In the genomic region with DNA sequence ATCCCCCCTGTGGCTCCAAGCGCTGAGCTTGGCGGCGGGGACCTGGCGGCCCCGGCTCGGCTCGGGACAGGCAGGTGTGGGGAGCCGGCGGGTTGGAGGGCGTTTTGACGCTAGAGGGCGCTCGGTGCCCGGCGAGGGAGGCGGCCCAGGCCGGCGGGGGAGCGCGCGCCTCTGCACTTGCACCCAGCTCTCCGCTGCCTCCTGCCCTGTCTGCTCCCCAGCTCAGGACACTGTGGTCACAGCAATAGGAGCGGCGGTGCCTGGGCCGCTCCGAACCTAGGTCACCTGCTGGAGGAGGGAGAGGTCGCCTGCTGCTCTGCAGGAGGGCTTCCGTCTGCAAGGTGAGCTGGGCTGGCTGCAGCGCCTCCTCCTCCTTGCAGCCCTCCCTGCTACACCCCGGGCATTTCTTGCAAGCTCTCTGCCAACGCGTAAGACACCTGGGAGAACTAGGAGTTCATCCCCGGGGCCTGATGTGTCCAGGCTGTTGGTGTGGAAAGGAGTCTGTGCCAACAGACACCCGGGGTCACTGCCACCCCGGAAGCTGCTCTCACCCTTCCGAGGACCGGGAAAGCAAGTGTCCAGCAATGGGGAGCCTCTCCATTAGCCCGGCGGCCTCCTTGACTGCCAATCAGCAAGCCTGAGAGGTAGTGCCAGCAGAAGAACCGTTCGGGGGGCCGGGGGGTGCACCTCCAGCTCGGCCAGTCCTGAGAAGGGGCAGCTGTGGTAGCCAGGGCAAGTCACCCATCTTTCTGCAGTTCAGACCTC, we compare ENCODE assay signal across 1 cellular context.
A peak's percentile ranks its signal among the peaks of the same experiment; 100 is the strongest.
TF ChIP-seq lines count a peak whose summit lies in the region.

No MANE protein-coding gene starts in this region.

TF ChIP-seq in WTC11, 78 proteins besides CTCF, POLR2A, EP300 and RAD21 (continued from another document and continues in another):
- TF ChIP-seq, protein P1, sequence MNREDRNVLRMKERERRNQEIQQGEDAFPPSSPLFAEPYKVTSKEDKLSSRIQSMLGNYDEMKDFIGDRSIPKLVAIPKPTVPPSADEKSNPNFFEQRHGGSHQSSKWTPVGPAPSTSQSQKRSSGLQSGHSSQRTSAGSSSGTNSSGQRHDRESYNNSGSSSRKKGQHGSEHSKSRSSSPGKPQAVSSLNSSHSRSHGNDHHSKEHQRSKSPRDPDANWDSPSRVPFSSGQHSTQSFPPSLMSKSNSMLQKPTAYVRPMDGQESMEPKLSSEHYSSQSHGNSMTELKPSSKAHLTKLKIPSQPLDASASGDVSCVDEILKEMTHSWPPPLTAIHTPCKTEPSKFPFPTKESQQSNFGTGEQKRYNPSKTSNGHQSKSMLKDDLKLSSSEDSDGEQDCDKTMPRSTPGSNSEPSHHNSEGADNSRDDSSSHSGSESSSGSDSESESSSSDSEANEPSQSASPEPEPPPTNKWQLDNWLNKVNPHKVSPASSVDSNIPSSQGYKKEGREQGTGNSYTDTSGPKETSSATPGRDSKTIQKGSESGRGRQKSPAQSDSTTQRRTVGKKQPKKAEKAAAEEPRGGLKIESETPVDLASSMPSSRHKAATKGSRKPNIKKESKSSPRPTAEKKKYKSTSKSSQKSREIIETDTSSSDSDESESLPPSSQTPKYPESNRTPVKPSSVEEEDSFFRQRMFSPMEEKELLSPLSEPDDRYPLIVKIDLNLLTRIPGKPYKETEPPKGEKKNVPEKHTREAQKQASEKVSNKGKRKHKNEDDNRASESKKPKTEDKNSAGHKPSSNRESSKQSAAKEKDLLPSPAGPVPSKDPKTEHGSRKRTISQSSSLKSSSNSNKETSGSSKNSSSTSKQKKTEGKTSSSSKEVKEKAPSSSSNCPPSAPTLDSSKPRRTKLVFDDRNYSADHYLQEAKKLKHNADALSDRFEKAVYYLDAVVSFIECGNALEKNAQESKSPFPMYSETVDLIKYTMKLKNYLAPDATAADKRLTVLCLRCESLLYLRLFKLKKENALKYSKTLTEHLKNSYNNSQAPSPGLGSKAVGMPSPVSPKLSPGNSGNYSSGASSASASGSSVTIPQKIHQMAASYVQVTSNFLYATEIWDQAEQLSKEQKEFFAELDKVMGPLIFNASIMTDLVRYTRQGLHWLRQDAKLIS (CRISPR knock-in tag; IDR thresholded peaks at IDR 0.05; ENCODE audit: borderline replicate concordance) = no peak
- TF ChIP-seq RELA (CRISPR knock-in tag; IDR thresholded peaks at IDR 0.05; ENCODE audit: borderline replicate concordance) (0 out of 2 replicates have a peak, but pooled peaks have one; percentile 55), FOXJ3 (CRISPR knock-in tag; IDR thresholded peaks at IDR 0.05; ENCODE audit: borderline replicate concordance) (no peak), NR1H2 (CRISPR knock-in tag; IDR thresholded peaks at IDR 0.05) (no peak), RORB (CRISPR knock-in tag; IDR thresholded peaks at IDR 0.05) (no peak), OVOL2 (CRISPR knock-in tag; IDR thresholded peaks at IDR 0.05; ENCODE audit: borderline replicate concordance) (no peak), TP53 (CRISPR knock-in tag; IDR thresholded peaks at IDR 0.05) (0 out of 2 replicates have a peak, but pooled peaks have one; percentile 16), EMX1 (CRISPR knock-in tag; IDR thresholded peaks at IDR 0.05) (no peak), MLX (CRISPR knock-in tag; IDR thresholded peaks at IDR 0.05) (no peak), IRF2 (CRISPR knock-in tag; IDR thresholded peaks at IDR 0.05; ENCODE audit: borderline replicate concordance, low read depth) (no peak), CREM (CRISPR knock-in tag; IDR thresholded peaks at IDR 0.05) (no peak), MAX (CRISPR knock-in tag; IDR thresholded peaks at IDR 0.05) (0 out of 2 replicates have a peak, but pooled peaks have one; percentile 53), NFATC4 (CRISPR knock-in tag; IDR thresholded peaks at IDR 0.05) (no peak), ZNF219 (CRISPR knock-in tag; IDR thresholded peaks at IDR 0.05; ENCODE audit: borderline replicate concordance) (no peak), SP1 (CRISPR knock-in tag; conservative IDR thresholded peaks at IDR 0.05) (peak; percentile 63), ZNF512 (CRISPR knock-in tag; IDR thresholded peaks at IDR 0.05; ENCODE audit: borderline replicate concordance) (no peak), FOXP1 (CRISPR knock-in tag; IDR thresholded peaks at IDR 0.05; ENCODE audit: borderline replicate concordance) (peak; percentile 39; the same call in 1 of the 2 replicates), ZBTB21 (CRISPR knock-in tag; IDR thresholded peaks at IDR 0.05; ENCODE audit: borderline replicate concordance) (peak; percentile 58; the same call in 1 of the 2 replicates), CBFB (CRISPR knock-in tag; IDR thresholded peaks at IDR 0.05; ENCODE audit: low read depth) (0 out of 2 replicates have a peak, but pooled peaks have one; percentile 42), SMAD4 (CRISPR knock-in tag; IDR thresholded peaks at IDR 0.05) (no peak), ZNF121 (CRISPR knock-in tag; IDR thresholded peaks at IDR 0.05) (no peak), FOXK1 (CRISPR knock-in tag; IDR thresholded peaks at IDR 0.05) (no peak), MXD4 (CRISPR knock-in tag; IDR thresholded peaks at IDR 0.05; ENCODE audit: borderline replicate concordance) (no peak)
- TF ChIP-seq, protein P2, sequence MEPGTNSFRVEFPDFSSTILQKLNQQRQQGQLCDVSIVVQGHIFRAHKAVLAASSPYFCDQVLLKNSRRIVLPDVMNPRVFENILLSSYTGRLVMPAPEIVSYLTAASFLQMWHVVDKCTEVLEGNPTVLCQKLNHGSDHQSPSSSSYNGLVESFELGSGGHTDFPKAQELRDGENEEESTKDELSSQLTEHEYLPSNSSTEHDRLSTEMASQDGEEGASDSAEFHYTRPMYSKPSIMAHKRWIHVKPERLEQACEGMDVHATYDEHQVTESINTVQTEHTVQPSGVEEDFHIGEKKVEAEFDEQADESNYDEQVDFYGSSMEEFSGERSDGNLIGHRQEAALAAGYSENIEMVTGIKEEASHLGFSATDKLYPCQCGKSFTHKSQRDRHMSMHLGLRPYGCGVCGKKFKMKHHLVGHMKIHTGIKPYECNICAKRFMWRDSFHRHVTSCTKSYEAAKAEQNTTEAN (CRISPR knock-in tag; IDR thresholded peaks at IDR 0.05) = no peak
- TF ChIP-seq, protein P3, sequence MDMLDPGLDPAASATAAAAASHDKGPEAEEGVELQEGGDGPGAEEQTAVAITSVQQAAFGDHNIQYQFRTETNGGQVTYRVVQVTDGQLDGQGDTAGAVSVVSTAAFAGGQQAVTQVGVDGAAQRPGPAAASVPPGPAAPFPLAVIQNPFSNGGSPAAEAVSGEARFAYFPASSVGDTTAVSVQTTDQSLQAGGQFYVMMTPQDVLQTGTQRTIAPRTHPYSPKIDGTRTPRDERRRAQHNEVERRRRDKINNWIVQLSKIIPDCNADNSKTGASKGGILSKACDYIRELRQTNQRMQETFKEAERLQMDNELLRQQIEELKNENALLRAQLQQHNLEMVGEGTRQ (CRISPR knock-in tag; IDR thresholded peaks at IDR 0.05) = peak; percentile 38; the same call in 1 of the 2 replicates
- TF ChIP-seq, protein P4, sequence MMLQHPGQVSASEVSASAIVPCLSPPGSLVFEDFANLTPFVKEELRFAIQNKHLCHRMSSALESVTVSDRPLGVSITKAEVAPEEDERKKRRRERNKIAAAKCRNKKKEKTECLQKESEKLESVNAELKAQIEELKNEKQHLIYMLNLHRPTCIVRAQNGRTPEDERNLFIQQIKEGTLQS (CRISPR knock-in tag; conservative IDR thresholded peaks at IDR 0.05) = no peak
- TF ChIP-seq, protein P5, sequence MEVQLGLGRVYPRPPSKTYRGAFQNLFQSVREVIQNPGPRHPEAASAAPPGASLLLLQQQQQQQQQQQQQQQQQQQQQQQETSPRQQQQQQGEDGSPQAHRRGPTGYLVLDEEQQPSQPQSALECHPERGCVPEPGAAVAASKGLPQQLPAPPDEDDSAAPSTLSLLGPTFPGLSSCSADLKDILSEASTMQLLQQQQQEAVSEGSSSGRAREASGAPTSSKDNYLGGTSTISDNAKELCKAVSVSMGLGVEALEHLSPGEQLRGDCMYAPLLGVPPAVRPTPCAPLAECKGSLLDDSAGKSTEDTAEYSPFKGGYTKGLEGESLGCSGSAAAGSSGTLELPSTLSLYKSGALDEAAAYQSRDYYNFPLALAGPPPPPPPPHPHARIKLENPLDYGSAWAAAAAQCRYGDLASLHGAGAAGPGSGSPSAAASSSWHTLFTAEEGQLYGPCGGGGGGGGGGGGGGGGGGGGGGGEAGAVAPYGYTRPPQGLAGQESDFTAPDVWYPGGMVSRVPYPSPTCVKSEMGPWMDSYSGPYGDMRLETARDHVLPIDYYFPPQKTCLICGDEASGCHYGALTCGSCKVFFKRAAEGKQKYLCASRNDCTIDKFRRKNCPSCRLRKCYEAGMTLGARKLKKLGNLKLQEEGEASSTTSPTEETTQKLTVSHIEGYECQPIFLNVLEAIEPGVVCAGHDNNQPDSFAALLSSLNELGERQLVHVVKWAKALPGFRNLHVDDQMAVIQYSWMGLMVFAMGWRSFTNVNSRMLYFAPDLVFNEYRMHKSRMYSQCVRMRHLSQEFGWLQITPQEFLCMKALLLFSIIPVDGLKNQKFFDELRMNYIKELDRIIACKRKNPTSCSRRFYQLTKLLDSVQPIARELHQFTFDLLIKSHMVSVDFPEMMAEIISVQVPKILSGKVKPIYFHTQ (CRISPR knock-in tag; IDR thresholded peaks at IDR 0.05) = no peak
- TF ChIP-seq, protein P6, sequence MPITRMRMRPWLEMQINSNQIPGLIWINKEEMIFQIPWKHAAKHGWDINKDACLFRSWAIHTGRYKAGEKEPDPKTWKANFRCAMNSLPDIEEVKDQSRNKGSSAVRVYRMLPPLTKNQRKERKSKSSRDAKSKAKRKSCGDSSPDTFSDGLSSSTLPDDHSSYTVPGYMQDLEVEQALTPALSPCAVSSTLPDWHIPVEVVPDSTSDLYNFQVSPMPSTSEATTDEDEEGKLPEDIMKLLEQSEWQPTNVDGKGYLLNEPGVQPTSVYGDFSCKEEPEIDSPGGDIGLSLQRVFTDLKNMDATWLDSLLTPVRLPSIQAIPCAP (CRISPR knock-in tag; IDR thresholded peaks at IDR 0.05) = no peak
- TF ChIP-seq, protein P7, sequence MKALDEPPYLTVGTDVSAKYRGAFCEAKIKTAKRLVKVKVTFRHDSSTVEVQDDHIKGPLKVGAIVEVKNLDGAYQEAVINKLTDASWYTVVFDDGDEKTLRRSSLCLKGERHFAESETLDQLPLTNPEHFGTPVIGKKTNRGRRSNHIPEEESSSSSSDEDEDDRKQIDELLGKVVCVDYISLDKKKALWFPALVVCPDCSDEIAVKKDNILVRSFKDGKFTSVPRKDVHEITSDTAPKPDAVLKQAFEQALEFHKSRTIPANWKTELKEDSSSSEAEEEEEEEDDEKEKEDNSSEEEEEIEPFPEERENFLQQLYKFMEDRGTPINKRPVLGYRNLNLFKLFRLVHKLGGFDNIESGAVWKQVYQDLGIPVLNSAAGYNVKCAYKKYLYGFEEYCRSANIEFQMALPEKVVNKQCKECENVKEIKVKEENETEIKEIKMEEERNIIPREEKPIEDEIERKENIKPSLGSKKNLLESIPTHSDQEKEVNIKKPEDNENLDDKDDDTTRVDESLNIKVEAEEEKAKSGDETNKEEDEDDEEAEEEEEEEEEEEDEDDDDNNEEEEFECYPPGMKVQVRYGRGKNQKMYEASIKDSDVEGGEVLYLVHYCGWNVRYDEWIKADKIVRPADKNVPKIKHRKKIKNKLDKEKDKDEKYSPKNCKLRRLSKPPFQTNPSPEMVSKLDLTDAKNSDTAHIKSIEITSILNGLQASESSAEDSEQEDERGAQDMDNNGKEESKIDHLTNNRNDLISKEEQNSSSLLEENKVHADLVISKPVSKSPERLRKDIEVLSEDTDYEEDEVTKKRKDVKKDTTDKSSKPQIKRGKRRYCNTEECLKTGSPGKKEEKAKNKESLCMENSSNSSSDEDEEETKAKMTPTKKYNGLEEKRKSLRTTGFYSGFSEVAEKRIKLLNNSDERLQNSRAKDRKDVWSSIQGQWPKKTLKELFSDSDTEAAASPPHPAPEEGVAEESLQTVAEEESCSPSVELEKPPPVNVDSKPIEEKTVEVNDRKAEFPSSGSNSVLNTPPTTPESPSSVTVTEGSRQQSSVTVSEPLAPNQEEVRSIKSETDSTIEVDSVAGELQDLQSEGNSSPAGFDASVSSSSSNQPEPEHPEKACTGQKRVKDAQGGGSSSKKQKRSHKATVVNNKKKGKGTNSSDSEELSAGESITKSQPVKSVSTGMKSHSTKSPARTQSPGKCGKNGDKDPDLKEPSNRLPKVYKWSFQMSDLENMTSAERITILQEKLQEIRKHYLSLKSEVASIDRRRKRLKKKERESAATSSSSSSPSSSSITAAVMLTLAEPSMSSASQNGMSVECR (CRISPR knock-in tag; IDR thresholded peaks at IDR 0.05; ENCODE audit: borderline replicate concordance) = no peak
- TF ChIP-seq, protein P8, sequence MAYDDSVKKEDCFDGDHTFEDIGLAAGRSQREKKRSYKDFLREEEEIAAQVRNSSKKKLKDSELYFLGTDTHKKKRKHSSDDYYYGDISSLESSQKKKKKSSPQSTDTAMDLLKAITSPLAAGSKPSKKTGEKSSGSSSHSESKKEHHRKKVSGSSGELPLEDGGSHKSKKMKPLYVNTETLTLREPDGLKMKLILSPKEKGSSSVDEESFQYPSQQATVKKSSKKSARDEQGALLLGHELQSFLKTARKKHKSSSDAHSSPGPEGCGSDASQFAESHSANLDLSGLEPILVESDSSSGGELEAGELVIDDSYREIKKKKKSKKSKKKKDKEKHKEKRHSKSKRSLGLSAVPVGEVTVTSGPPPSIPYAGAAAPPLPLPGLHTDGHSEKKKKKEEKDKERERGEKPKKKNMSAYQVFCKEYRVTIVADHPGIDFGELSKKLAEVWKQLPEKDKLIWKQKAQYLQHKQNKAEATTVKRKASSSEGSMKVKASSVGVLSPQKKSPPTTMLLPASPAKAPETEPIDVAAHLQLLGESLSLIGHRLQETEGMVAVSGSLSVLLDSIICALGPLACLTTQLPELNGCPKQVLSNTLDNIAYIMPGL (CRISPR knock-in tag; IDR thresholded peaks at IDR 0.05) = peak; percentile 86
- TF ChIP-seq, protein P9, sequence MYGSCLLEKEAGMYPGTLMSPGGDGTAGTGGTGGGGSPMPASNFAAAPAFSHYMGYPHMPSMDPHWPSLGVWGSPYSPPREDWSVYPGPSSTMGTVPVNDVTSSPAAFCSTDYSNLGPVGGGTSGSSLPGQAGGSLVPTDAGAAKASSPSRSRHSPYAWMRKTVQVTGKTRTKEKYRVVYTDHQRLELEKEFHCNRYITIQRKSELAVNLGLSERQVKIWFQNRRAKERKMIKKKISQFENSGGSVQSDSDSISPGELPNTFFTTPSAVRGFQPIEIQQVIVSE (CRISPR knock-in tag; IDR thresholded peaks at IDR 0.05; ENCODE audit: borderline replicate concordance) = no peak
